16 cellular contexts compared by ENCODE assay signal in the genomic region with DNA sequence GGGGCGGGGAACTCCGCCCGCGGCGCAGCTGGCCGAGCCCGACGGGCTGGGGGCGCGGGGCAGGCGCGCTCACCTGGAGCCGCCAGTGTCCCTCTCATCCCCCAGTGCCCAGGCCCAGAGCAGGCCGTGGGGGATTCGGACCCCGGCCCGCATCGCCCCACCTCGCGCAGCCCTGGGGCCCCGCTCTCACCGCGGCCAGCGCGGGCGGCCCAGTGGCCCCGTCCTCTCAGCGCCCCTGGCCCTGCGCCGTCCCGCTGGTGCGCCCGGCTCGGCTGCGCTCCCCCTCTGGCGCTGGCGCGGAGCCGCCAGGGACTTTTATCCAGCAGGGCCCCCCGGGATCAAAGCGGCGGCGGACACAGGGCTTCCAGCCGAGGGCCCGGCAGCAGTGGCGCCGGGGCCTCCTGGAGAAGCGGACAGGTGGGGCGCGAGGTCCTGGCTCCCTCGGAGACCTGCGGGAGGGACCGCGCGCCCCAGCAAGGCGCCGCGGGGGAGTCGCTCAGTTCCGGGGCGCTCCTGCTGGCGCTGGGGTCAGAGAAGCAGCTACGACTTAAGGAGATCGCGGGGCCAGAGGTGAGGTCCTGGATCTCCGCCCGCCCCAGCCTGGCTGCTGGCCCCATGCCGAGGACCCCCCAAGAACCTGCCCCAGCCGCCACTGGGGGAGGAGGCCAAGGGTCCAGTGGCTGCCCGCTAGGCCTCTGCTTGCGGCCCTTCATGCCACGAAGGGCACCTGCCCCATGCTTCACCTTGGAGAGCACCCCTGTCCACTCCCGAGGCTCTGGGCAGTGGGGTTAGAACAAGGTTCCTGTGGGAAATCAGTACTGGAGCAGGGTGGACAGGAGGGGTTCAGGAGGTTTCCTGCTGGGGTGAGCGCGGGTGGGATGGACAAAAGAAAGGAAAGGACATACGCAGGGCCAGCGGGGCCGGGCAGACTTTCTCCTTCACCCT. TPM values are rescaled to one million over a fixed set of nuclear protein-coding genes. Genes with fewer than 3 reads are reported as not detected.
DNase-seq lines count a peak whose midpoint lies in the region; ATAC-seq and TF ChIP-seq lines count a peak whose summit lies in the region.
"Had no signal": no experiment of that assay in that cellular context is flagged by ENCODE, and none has a peak within 500 bp of the region (broad histone marks: within the 10 kb centered on the region; RNA-seq: fewer than 3 reads in every experiment).

No MANE protein-coding gene starts in this region.

- H3K27me3 Mint-ChIP-seq in activated naive CD4-positive, alpha-beta T cell treated with anti-CD3 and anti-CD28 coated beads, Interleukin-2, amount 10 ng/mL, durations not matched to agents 7 days and 5 days: peaks cover 85% of the 10 kb centered on the region
- H3K27me3 Mint-ChIP-seq in T-helper 17 cell (peaks cover 11% of the 10 kb centered on the region), immature natural killer cell (ENCODE audit: low read depth in 3 of 3) (peaks cover 16 to 18% (median 18%) of the 10 kb centered on the region in 3 donors)
- peaks cover 21% of the 10 kb centered on the region for H3K27me3 Mint-ChIP-seq in activated CD8-positive, alpha-beta T cell treated with anti-CD3 and anti-CD28 coated beads for 36 hours

- POLR2A ChIA-PET in activated CD8-positive, alpha-beta T cell treated with anti-CD3 and anti-CD28 coated beads for 36 hours (lab: Charles Lee): interaction anchor here (1.1 kb wide), 1 partner anchor 10 kb away, joined by 5 read pairs; no protein-coding TSS in a partner anchor

- H3K4me1 Mint-ChIP-seq in activated naive CD4-positive, alpha-beta T cell treated with anti-CD3 and anti-CD28 coated beads, Interleukin-2, amount 10 ng/mL, durations not matched to agents 7 days and 5 days: peaks cover 9% of the 10 kb centered on the region
- H3K4me1 Mint-ChIP-seq in T-helper 17 cell (peaks cover 2% of the 10 kb centered on the region), immature natural killer cell (peaks cover 0 to 9% of the 10 kb centered on the region in 2 donors)
- peaks cover 4% of the 10 kb centered on the region for H3K4me1 Mint-ChIP-seq in activated CD8-positive, alpha-beta T cell treated with anti-CD3 and anti-CD28 coated beads for 36 hours (ENCODE audit: low read depth)

- ATAC-seq in T-helper 17 cell: no peak
- no peak for ATAC-seq in activated CD8-positive, alpha-beta T cell treated with anti-CD3 and anti-CD28 coated beads for 36 hours
- ATAC-seq in GM18498 (IDR thresholded peaks at IDR 0.05; ENCODE audit: unreplicated experiment): no peak

- peaks cover 70% of the 10 kb centered on the region for H3K27me3 ChIP-seq in suprapubic skin

- no peak overlapping the region for H3K27ac ChIP-seq in suprapubic skin
- H3K27ac ChIP-seq: esophagus squamous epithelium, pancreas, SJSA1, WERI-Rb-1 had no signal

- DNase-seq in activated naive CD4-positive, alpha-beta T cell treated with anti-CD3 and anti-CD28 coated beads, Interleukin-2, amount 10 ng/mL, durations not matched to agents 7 days and 5 days: no peak
- DNase-seq in activated naive CD4-positive, alpha-beta T cell (lab: John Stamatoyannopoulos, UW): no peak
- DNase-seq in T-helper 17 cell (no peak), immature natural killer cell (no peak), suprapubic skin (ENCODE audit: low spot score in 2 of 2) (no peak), NCI-H146 treated with DMSO at 0.1 percent for 48 hours (lab: John Stamatoyannopoulos, UW; ENCODE audit: unreplicated experiment) (no peak)
- no peak for DNase-seq in activated CD8-positive, alpha-beta T cell treated with anti-CD3 and anti-CD28 coated beads for 36 hours
- DNase-seq: activated CD8-positive, alpha-beta memory T cell treated with anti-CD3 and anti-CD28 coated beads, Interleukin-2, amount 50 U/mL, for 4 hours; DMS79; esophagus squamous epithelium had no signal

- intact Hi-C loops in activated CD8-positive, alpha-beta T cell treated with anti-CD3 and anti-CD28 coated beads for 36 hours (cut with micrococcal nuclease): no loop called here

- peak overlapping the region; percentile 23 for H3K4me3 Mint-ChIP-seq in activated naive CD4-positive, alpha-beta T cell treated with anti-CD3 and anti-CD28 coated beads, Interleukin-2, amount 10 ng/mL, durations not matched to agents 7 days and 5 days
- H3K4me3 Mint-ChIP-seq in T-helper 17 cell (peak overlapping the region; percentile 52), immature natural killer cell (peak overlapping the region in 3 of 5 donors; percentile 38 to 70 (median 56))
- no peak overlapping the region for H3K4me3 Mint-ChIP-seq in activated CD8-positive, alpha-beta T cell treated with anti-CD3 and anti-CD28 coated beads for 36 hours

- CTCF ChIA-PET in activated naive CD4-positive, alpha-beta T cell treated with anti-CD3 and anti-CD28 coated beads, Interleukin-2, amount 10 ng/mL, durations not matched to agents 7 days and 5 days (lab: Charles Lee): interaction anchor here (4.7 kb wide), 1 partner anchor 59 kb away, joined by 103 read pairs; a partner anchor contains a TSS
- CTCF ChIA-PET in activated CD8-positive, alpha-beta T cell treated with anti-CD3 and anti-CD28 coated beads for 36 hours (lab: Charles Lee): interaction anchor here (1.6 to 3.0 kb wide), 2 partner anchors 58 to 76 kb away, joined by 8 to 16 read pairs; a partner anchor contains a TSS

- no peaks in the 10 kb centered on the region for H3K36me3 ChIP-seq in suprapubic skin
- H3K36me3 ChIP-seq: esophagus squamous epithelium, pancreas had no signal

- H3K27ac Mint-ChIP-seq in activated naive CD4-positive, alpha-beta T cell treated with anti-CD3 and anti-CD28 coated beads, Interleukin-2, amount 10 ng/mL, durations not matched to agents 7 days and 5 days: peak overlapping the region; percentile 74
- no peak overlapping the region for H3K27ac Mint-ChIP-seq in T-helper 17 cell
- no peak overlapping the region for H3K27ac Mint-ChIP-seq in immature natural killer cell
- H3K27ac Mint-ChIP-seq in activated CD8-positive, alpha-beta T cell treated with anti-CD3 and anti-CD28 coated beads for 36 hours: no peak overlapping the region

- H3K4me1 ChIP-seq in suprapubic skin: peaks cover 35% of the 10 kb centered on the region

- H3K36me3 Mint-ChIP-seq in activated naive CD4-positive, alpha-beta T cell treated with anti-CD3 and anti-CD28 coated beads, Interleukin-2, amount 10 ng/mL, durations not matched to agents 7 days and 5 days: no peaks in the 10 kb centered on the region
- H3K36me3 Mint-ChIP-seq in T-helper 17 cell (ENCODE audit: low read depth): no peaks in the 10 kb centered on the region
- H3K36me3 Mint-ChIP-seq in immature natural killer cell: no peaks in the 10 kb centered on the region
- H3K36me3 Mint-ChIP-seq in activated CD8-positive, alpha-beta T cell treated with anti-CD3 and anti-CD28 coated beads for 36 hours (ENCODE audit: low read depth): no peaks in the 10 kb centered on the region

- peak overlapping the region; percentile 47 for H3K4me3 ChIP-seq in suprapubic skin
- H3K4me3 ChIP-seq: pancreas had no signal

- no peaks in the 10 kb centered on the region for H3K9me3 ChIP-seq in T-helper 17 cell (ENCODE audit: control insufficient read depth, low read length, poor library complexity, severe bottlenecking)
- H3K9me3 ChIP-seq in suprapubic skin: no peaks in the 10 kb centered on the region
- H3K9me3 ChIP-seq: esophagus squamous epithelium, pancreas had no signal

- TF ChIP-seq POLR2A in suprapubic skin (IDR thresholded peaks at IDR 0.05): no peak

- 42% methylated on average over 8 of the region's 78 CpGs for WGBS in suprapubic skin

- no peak for TF ChIP-seq CTCF in suprapubic skin (IDR thresholded peaks at IDR 0.05)
- no peak for TF ChIP-seq CTCF in activated CD8-positive, alpha-beta T cell treated with anti-CD3 and anti-CD28 coated beads for 36 hours (IDR thresholded peaks at IDR 0.05)

- TF ChIP-seq EP300 in suprapubic skin (IDR thresholded peaks at IDR 0.05): no peak

- no peaks in the 10 kb centered on the region for H3K9me3 Mint-ChIP-seq in activated naive CD4-positive, alpha-beta T cell treated with anti-CD3 and anti-CD28 coated beads, Interleukin-2, amount 10 ng/mL, durations not matched to agents 7 days and 5 days
- H3K9me3 Mint-ChIP-seq in immature natural killer cell: no peaks in the 10 kb centered on the region
- H3K9me3 Mint-ChIP-seq in activated CD8-positive, alpha-beta T cell treated with anti-CD3 and anti-CD28 coated beads for 36 hours: no peaks in the 10 kb centered on the region

RNA-seq across cellular contexts. Expression of a gene that starts 0.8 kb away (rescaled TPM):
- not detected for total RNA-seq in T-helper 17 cell
- not detected for polyA plus RNA-seq in immature natural killer cell
- 10 to 100 TPM in 1 of 4 donors, 1 to 10 TPM in 3; 1.1 to 11.5 (median 1.5) TPM for total RNA-seq in suprapubic skin
- total RNA-seq in activated CD8-positive, alpha-beta T cell treated with anti-CD3 and anti-CD28 coated beads for 36 hours: under 1 TPM; 0.41 to 0.49 TPM

RNA-seq across cellular contexts. Expression of a gene that starts 14.8 kb away (rescaled TPM):
- total RNA-seq in T-helper 17 cell (not detected), suprapubic skin (not detected)
- polyA plus RNA-seq in immature natural killer cell: not detected
- not detected for total RNA-seq in activated CD8-positive, alpha-beta T cell treated with anti-CD3 and anti-CD28 coated beads for 36 hours
- total RNA-seq: esophagus squamous epithelium, pancreas, SJSA1, ureter had no signal
- polyA plus RNA-seq: adipose tissue, pancreas had no signal

RNA-seq across cellular contexts. Expression of a gene that starts 15.6 kb away (rescaled TPM):
- 10 to 100 TPM; 38.1 to 40.1 TPM for total RNA-seq in T-helper 17 cell
- polyA plus RNA-seq in immature natural killer cell: 10 to 100 TPM; 21.1 to 32.9 (median 31.3) TPM
- total RNA-seq in suprapubic skin: 10 to 100 TPM; 17.9 to 25.6 (median 21.6) TPM
- 10 to 100 TPM; 18.7 to 24.5 TPM for total RNA-seq in activated CD8-positive, alpha-beta T cell treated with anti-CD3 and anti-CD28 coated beads for 36 hours

RNA-seq across cellular contexts. Expression of a gene that starts 24.7 kb away (rescaled TPM):
- total RNA-seq in T-helper 17 cell (1 to 10 TPM in 1 of 2 donors, under 1 TPM in 1; 0.72 to 1.9 TPM), suprapubic skin (10 to 100 TPM in 1 of 4 donors, 1 to 10 TPM in 3; 3.7 to 13.1 (median 9.0) TPM)
- 1 to 10 TPM; 1.1 to 3.3 (median 1.9) TPM for polyA plus RNA-seq in immature natural killer cell
- total RNA-seq in activated CD8-positive, alpha-beta T cell treated with anti-CD3 and anti-CD28 coated beads for 36 hours: 100 to 1,000 TPM; 140 to 141 TPM

RNA-seq across cellular contexts. Expression of a gene that starts 34.3 kb away (rescaled TPM):
- total RNA-seq in T-helper 17 cell (10 to 100 TPM; 15.4 to 23.0 TPM), suprapubic skin (10 to 100 TPM; 17.1 to 21.1 (median 19.0) TPM)
- polyA plus RNA-seq in immature natural killer cell: 1 to 10 TPM; 1.1 to 4.8 (median 1.3) TPM
- total RNA-seq in activated CD8-positive, alpha-beta T cell treated with anti-CD3 and anti-CD28 coated beads for 36 hours: 10 to 100 TPM; 12.4 to 14.1 TPM
